ENCODE assay signal across 6 cellular contexts in genomic region chr17:47850373-47850691, GRCh38. TPM values are rescaled to one million over a fixed set of nuclear protein-coding genes. Genes with fewer than 3 reads are reported as not detected.
DNase-seq lines count a peak whose midpoint lies in the region; ATAC-seq lines count a peak whose summit lies in the region.

No MANE protein-coding gene starts in this region.

- no peak overlapping the region for H4K12ac ChIP-seq in trophoblast cell (ENCODE audit: low read depth, low read length)

- H4K8ac ChIP-seq in trophoblast cell (ENCODE audit: low read depth, low read length) = peak overlapping the region; percentile 82

- H3K4me1 ChIP-seq in NT2/D1 (ENCODE audit: insufficient read depth, insufficient read length) (peaks cover 15% of the 10 kb centered on the region), trophoblast cell (ENCODE audit: control insufficient read depth in 1 of 2, insufficient read depth in 2 of 2, low read length in 2 of 2) (peaks cover 22 to 34% of the 10 kb centered on the region in 2 experiments), HAP-1 (no peaks in the 10 kb centered on the region)
- peaks cover 33% of the 10 kb centered on the region for H3K4me1 ChIP-seq in effector memory CD4-positive, alpha-beta T cell (ENCODE audit: control insufficient read depth, insufficient read depth, low read length, poor library complexity, severe bottlenecking)

- H3K4me2 ChIP-seq in trophoblast cell (ENCODE audit: low read length) = peak overlapping the region; percentile 82

- H3K9ac ChIP-seq in NT2/D1 (ENCODE audit: insufficient read length, low read depth) = peak overlapping the region; percentile 81
- peak overlapping the region; percentile 75 for H3K9ac ChIP-seq in trophoblast cell (ENCODE audit: low read length)

- H2AK5ac ChIP-seq in trophoblast cell (ENCODE audit: low read length) = no peak overlapping the region

- H3K27ac ChIP-seq in effector memory CD4-positive, alpha-beta T cell (ENCODE audit: insufficient read depth, low read length, poor library complexity, severe bottlenecking) = no peak overlapping the region
- peak overlapping the region; percentile 57 for H3K27ac ChIP-seq in trophoblast cell (ENCODE audit: low read depth, low read length)
- H3K27ac ChIP-seq in caudate nucleus (ENCODE audit: low read depth, low read length) = no peak overlapping the region

- H2BK120ac ChIP-seq in trophoblast cell (ENCODE audit: insufficient read depth, low read length, poor library complexity) = peak overlapping the region; percentile 48

- peak overlapping the region; percentile 53 for H2AFZ ChIP-seq in trophoblast cell (ENCODE audit: insufficient read depth, low read length, poor library complexity)

- peaks cover 26% of the 10 kb centered on the region for H3K79me1 ChIP-seq in trophoblast cell (ENCODE audit: low read length)

- DNase-seq in NT2/D1 (ENCODE audit: low read depth, low spot score) = no peak
- no peak for DNase-seq in effector memory CD4-positive, alpha-beta T cell
- no peak for DNase-seq in trophoblast cell
- DNase-seq in caudate nucleus (lab: John Stamatoyannopoulos, UW) = no peak
- no peak for DNase-seq in HAP-1 (ENCODE audit: low spot score in 2 of 2)

- peak overlapping the region; percentile 86 for H3K14ac ChIP-seq in trophoblast cell (ENCODE audit: low read length)

- H3K4me3 ChIP-seq in NT2/D1 (ENCODE audit: insufficient read length, low read depth) (peak overlapping the region; percentile 49), trophoblast cell (ENCODE audit: low read depth, low read length) (peak overlapping the region; percentile 67), HAP-1 (no peak overlapping the region)
- H3K4me3 ChIP-seq in effector memory CD4-positive, alpha-beta T cell (ENCODE audit: insufficient read depth, low read depth, low read length, poor library complexity, severe bottlenecking) = peak overlapping the region; percentile 42

- no peak overlapping the region for H3K23ac ChIP-seq in trophoblast cell (ENCODE audit: low read length)

- peak overlapping the region; percentile 89 for H3K18ac ChIP-seq in trophoblast cell (ENCODE audit: low read length)

- peaks cover 17% of the 10 kb centered on the region for H3K79me2 ChIP-seq in trophoblast cell (ENCODE audit: control insufficient read depth, insufficient read depth, low read length, poor library complexity)

- peaks cover 65% of the 10 kb centered on the region for H3K27me3 ChIP-seq in NT2/D1 (ENCODE audit: insufficient read depth, insufficient read length)
- peaks cover 64% of the 10 kb centered on the region for H3K27me3 ChIP-seq in effector memory CD4-positive, alpha-beta T cell (replicated peaks; ENCODE audit: control insufficient read depth, insufficient read depth, low read length, poor library complexity, severe bottlenecking)
- peaks cover 13% of the 10 kb centered on the region for H3K27me3 ChIP-seq in trophoblast cell (ENCODE audit: insufficient read depth, low read length)
- H3K27me3 ChIP-seq in HAP-1 (ENCODE audit: low read depth) = peaks cover 96% of the 10 kb centered on the region

- in situ Hi-C loops in HAP-1 (cut with MboI; ENCODE audit: low sequenced_read_pairs) = no loop called here

- no peaks in the 10 kb centered on the region for H3K9me3 ChIP-seq in NT2/D1 (ENCODE audit: insufficient read depth, low read length)
- H3K9me3 ChIP-seq in effector memory CD4-positive, alpha-beta T cell (ENCODE audit: control insufficient read depth, low read length) = no peaks in the 10 kb centered on the region
- no peaks in the 10 kb centered on the region for H3K9me3 ChIP-seq in trophoblast cell (ENCODE audit: insufficient read depth, low read depth, low read length)
- H3K9me3 ChIP-seq in HAP-1 = no peaks in the 10 kb centered on the region

- no peak for ATAC-seq in HG03442 (IDR thresholded peaks at IDR 0.05; ENCODE audit: unreplicated experiment)

- H2BK12ac ChIP-seq in trophoblast cell (ENCODE audit: low read length) = peak overlapping the region; percentile 72

- WGBS in trophoblast cell (ENCODE audit: extremely low coverage, insufficient coverage, insufficient read length) = no CpG with 5 or more reads among the region's 9 CpGs

- H3K4ac ChIP-seq in trophoblast cell (ENCODE audit: low read depth, low read length) = peak overlapping the region; percentile 57

- peaks cover 6% of the 10 kb centered on the region for H3K36me3 ChIP-seq in NT2/D1 (ENCODE audit: insufficient read depth, insufficient read length, low read length)
- H3K36me3 ChIP-seq in effector memory CD4-positive, alpha-beta T cell (ENCODE audit: control insufficient read depth, insufficient read depth, low read length) = no peaks in the 10 kb centered on the region
- H3K36me3 ChIP-seq in trophoblast cell (ENCODE audit: control insufficient read depth in 1 of 2, insufficient read depth in 2 of 2, low read length in 2 of 2) = peaks cover 9 to 17% of the 10 kb centered on the region in 2 experiments
- no peaks in the 10 kb centered on the region for H3K36me3 ChIP-seq in HAP-1 (replicated peaks)

- peak overlapping the region; percentile 85 for H2BK5ac ChIP-seq in trophoblast cell (ENCODE audit: low read depth, low read length, poor library complexity)

- peak overlapping the region; percentile 56 for H4K91ac ChIP-seq in trophoblast cell (ENCODE audit: low read depth, low read length)

RNA-seq across cellular contexts. Expression of gene SP6, which starts 0.6 kb away (rescaled TPM):
- 209 and 234 TPM in 2 replicates for polyA plus RNA-seq in trophoblast cell (2013)

RNA-seq across cellular contexts. Expression of gene SCRN2, which starts 9.3 kb away (rescaled TPM):
- polyA plus RNA-seq in trophoblast cell (2013) = 19.9 and 20.8 TPM in 2 replicates

RNA-seq across cellular contexts. Expression of gene LRRC46, which starts 18.9 kb away (rescaled TPM):
- polyA plus RNA-seq in trophoblast cell (2013) = 0.29 and 0.42 TPM in 2 replicates

RNA-seq across cellular contexts. Expression of gene MRPL10, which starts 19.0 kb away (rescaled TPM):
- 43.6 and 46.2 TPM in 2 replicates for polyA plus RNA-seq in trophoblast cell (2013)

RNA-seq across cellular contexts. Expression of gene OSBPL7, which starts 28.7 kb away (rescaled TPM):
- polyA plus RNA-seq in trophoblast cell (2013) = 5.0 and 5.2 TPM in 2 replicates
